ENCODE assay signal across 15 cellular contexts in the genomic region with DNA sequence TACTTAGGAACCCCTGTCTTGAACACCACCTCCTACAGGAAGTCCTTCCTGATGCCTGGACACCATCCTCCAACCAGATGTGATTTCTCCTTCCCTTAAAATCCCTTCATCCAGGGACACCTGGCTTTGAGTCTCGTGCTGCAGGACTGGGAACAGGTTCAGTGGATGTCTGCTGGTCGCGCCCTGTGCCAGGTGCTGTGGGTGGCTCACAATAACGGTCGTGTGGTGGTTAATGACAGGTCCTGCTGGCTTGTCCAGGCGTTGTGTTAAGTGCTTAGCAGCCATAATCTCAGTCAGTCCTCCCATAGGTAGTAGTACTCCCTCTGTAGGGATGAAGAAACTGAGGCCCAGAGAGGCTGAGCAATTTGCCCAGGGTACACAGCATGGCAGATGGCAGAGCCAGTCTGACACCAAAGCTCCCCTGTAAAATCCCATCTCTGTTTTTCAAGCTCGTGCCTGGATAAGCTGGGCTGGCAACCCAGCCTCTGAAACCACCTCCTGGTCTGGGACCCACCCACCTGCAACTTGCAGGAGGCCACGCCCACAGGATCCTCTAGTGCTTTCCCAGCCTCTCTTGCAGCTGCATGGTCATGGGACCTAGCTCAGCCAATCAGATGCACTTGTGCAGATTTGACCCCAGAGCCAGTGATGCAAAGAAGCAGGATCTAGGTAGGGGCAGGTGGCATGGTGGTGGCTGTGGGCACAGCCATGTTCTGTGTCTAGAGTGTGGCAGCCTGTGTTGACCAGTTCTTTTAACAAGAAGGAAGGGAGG.
DNase-seq lines count a peak whose midpoint lies in the region; ATAC-seq and TF ChIP-seq lines count a peak whose summit lies in the region.
"Had no signal": no experiment of that assay in that cellular context is flagged by ENCODE, and none has a peak within 500 bp of the region (broad histone marks: within the 10 kb centered on the region; RNA-seq: fewer than 3 reads in every experiment).

No MANE protein-coding gene starts in this region.

- H3K27me3 ChIP-seq in HCT116 (ENCODE audit: insufficient read depth, low read length) (no peaks in the 10 kb centered on the region), WERI-Rb-1 (ENCODE audit: insufficient read depth, low read depth, severe bottlenecking) (no peaks in the 10 kb centered on the region), tibial nerve (peaks cover 0 to 22% of the 10 kb centered on the region in 2 donors), testis (no peaks in the 10 kb centered on the region)

- BruUV-seq in HCT116 (replicated peaks; lab: Mats Ljungman, UMichigan), result no TSS peak

- H3K9me3 Mint-ChIP-seq in activated CD4-positive, alpha-beta T cell treated with anti-CD3 and anti-CD28 coated beads, Interleukin-2, amount 10 ng/mL, durations not matched to agents 7 days and 5 days, result peaks cover 8% of the 10 kb centered on the region

- H3K9ac ChIP-seq in HCT116 (ENCODE audit: low read length), result no peak overlapping the region

- no peak for DNase-seq in activated CD4-positive, alpha-beta T cell treated with anti-CD3 and anti-CD28 coated beads, Interleukin-2, amount 10 ng/mL, durations not matched to agents 7 days and 5 days
- DNase-seq in activated CD4-positive, alpha-beta T cell treated with anti-CD3 and anti-CD28 coated beads for 4 hours, result no peak
- DNase-seq in HCT116 (ENCODE audit: low read depth, low spot score) (peak; percentile 8), WERI-Rb-1 (peak; percentile 38), left colon (no peak), tibial nerve (ENCODE audit: low spot score in 2 of 2) (no peak), testis (no peak), NCI-H524 (lab: John Stamatoyannopoulos, UW) (no peak)
- DNase-seq: activated CD4-positive, alpha-beta T cell treated with anti-CD3 and anti-CD28 coated beads for 48 hours; aorta; Calu3; GF-D8; NCI-H2081 treated with DMSO at 0.1 percent for 48 hours; T-helper 9 cell had no signal

- no peak for TF ChIP-seq POLR2A in HCT116 (IDR thresholded peaks at IDR 0.05; ENCODE audit: borderline replicate concordance, extremely low read depth, insufficient read depth, insufficient read length)
- TF ChIP-seq POLR2A in tibial nerve (IDR thresholded peaks at IDR 0.05), result no peak
- TF ChIP-seq POLR2A in testis (IDR thresholded peaks at IDR 0.05), result no peak

- H3K4me2 ChIP-seq in HCT116 (ENCODE audit: low read length), result no peak overlapping the region

- no peaks in the 10 kb centered on the region for H3K79me2 ChIP-seq in HCT116 (ENCODE audit: insufficient read depth, low read length)

- WGBS in tibial nerve, 2 donors, result 73 to 85% methylated on average over 6 to 8 of the region's 8 CpGs
- 80 to 94% methylated on average over 7 to 8 of the region's 8 CpGs for WGBS in testis, 2 donors

- H2AFZ ChIP-seq in HCT116 (ENCODE audit: low read depth, low read length, poor library complexity, severe bottlenecking), result no peak overlapping the region

- H3K36me3 ChIP-seq in HCT116 (ENCODE audit: control insufficient read depth in 1 of 2, insufficient read depth in 2 of 2, low read length in 2 of 2) (no peaks in the 10 kb centered on the region), WERI-Rb-1 (no peaks in the 10 kb centered on the region), tibial nerve (no peaks in the 10 kb centered on the region), testis (ENCODE audit: low read depth, missing control alignments) (no peaks in the 10 kb centered on the region)

- no peaks in the 10 kb centered on the region for H3K9me2 ChIP-seq in HCT116 (ENCODE audit: insufficient read depth)

- peaks cover 9% of the 10 kb centered on the region for H3K36me3 Mint-ChIP-seq in activated CD4-positive, alpha-beta T cell treated with anti-CD3 and anti-CD28 coated beads, Interleukin-2, amount 10 ng/mL, durations not matched to agents 7 days and 5 days (ENCODE audit: low read depth)

- no peaks in the 10 kb centered on the region for H3K9me3 ChIP-seq in HCT116 (ENCODE audit: control insufficient read depth in 1 of 2, insufficient read depth in 1 of 2, low read depth in 1 of 2, low read length in 2 of 2)
- no peaks in the 10 kb centered on the region for H3K9me3 ChIP-seq in WERI-Rb-1 (ENCODE audit: severe bottlenecking)
- H3K9me3 ChIP-seq in tibial nerve, result no peaks in the 10 kb centered on the region
- H3K9me3 ChIP-seq in testis, result no peaks in the 10 kb centered on the region

- RAD21 ChIA-PET in HCT116 (lab: Charles Lee; ENCODE audit: low non-redundant PET in 1 of 2, low total read pairs in 2 of 2, uncharacterized antibody in 2 of 2, unreplicated experiment in 2 of 2), result no interaction called here

- H4K20me1 ChIP-seq in HCT116 (ENCODE audit: insufficient read depth), result no peaks in the 10 kb centered on the region

- H3K4me1 ChIP-seq in HCT116 (ENCODE audit: control insufficient read depth in 1 of 2, insufficient read depth in 2 of 2, low read length in 2 of 2) (peaks cover 15 to 17% of the 10 kb centered on the region in 2 experiments), tibial nerve (peaks cover 0 to 11% (median 3%) of the 10 kb centered on the region in 4 donors), testis (peaks cover 3% of the 10 kb centered on the region)

- H3K4me3 Mint-ChIP-seq in activated CD4-positive, alpha-beta T cell treated with anti-CD3 and anti-CD28 coated beads, Interleukin-2, amount 10 ng/mL, durations not matched to agents 7 days and 5 days, result no peak overlapping the region

- TF ChIP-seq EP300 in tibial nerve (IDR thresholded peaks at IDR 0.05), result no peak

- H3K4me3 ChIP-seq in HCT116 (replicated peaks in 1 of 2; ENCODE audit: low read depth in 1 of 2, low read length in 2 of 2) (no peak overlapping the region), WERI-Rb-1 (ENCODE audit: low read depth, low read length) (no peak overlapping the region), tibial nerve (no peak overlapping the region), testis (no peak overlapping the region)
- H3K4me3 ChIP-seq: lung had no signal

- CTCF ChIA-PET in activated CD4-positive, alpha-beta T cell treated with anti-CD3 and anti-CD28 coated beads, Interleukin-2, amount 10 ng/mL, durations not matched to agents 7 days and 5 days (lab: Charles Lee), result no interaction called here
- CTCF ChIA-PET in HCT116 (lab: Charles Lee), result no interaction called here

- H3K4me1 Mint-ChIP-seq in activated CD4-positive, alpha-beta T cell treated with anti-CD3 and anti-CD28 coated beads, Interleukin-2, amount 10 ng/mL, durations not matched to agents 7 days and 5 days, result peaks cover 5% of the 10 kb centered on the region

- no peak for TF ChIP-seq RAD21 in HCT116 (IDR thresholded peaks at IDR 0.05; ENCODE audit: low read depth)

- intact Hi-C loops in HCT116 (cut with micrococcal nuclease), result no loop called here
- intact Hi-C loops in left colon (cut with DNase I, micrococcal nuclease), result no loop called here
- intact Hi-C loops in testis (cut with DNase I; ENCODE audit: low total_unique reads), result no loop called here

- POLR2A ChIA-PET in activated CD4-positive, alpha-beta T cell treated with anti-CD3 and anti-CD28 coated beads, Interleukin-2, amount 10 ng/mL, durations not matched to agents 7 days and 5 days (lab: Charles Lee), result no interaction called here
- POLR2A ChIA-PET in HCT116 (lab: Charles Lee), result no interaction called here

- H3K27ac ChIP-seq in HCT116 (ENCODE audit: low read depth, low read length) (no peak overlapping the region), WERI-Rb-1 (no peak overlapping the region), tibial nerve (no peak overlapping the region), testis (no peak overlapping the region)

- H3K27me3 Mint-ChIP-seq in activated CD4-positive, alpha-beta T cell treated with anti-CD3 and anti-CD28 coated beads, Interleukin-2, amount 10 ng/mL, durations not matched to agents 7 days and 5 days, result peaks cover 7% of the 10 kb centered on the region

- H3K27ac Mint-ChIP-seq in activated CD4-positive, alpha-beta T cell treated with anti-CD3 and anti-CD28 coated beads, Interleukin-2, amount 10 ng/mL, durations not matched to agents 7 days and 5 days, result peak overlapping the region; percentile 77

- peak; percentile 35; the same call in 1 of the 2 replicates for ATAC-seq in HCT116
- peak; percentile 15 for ATAC-seq in left colon

- TF ChIP-seq CTCF in HCT116 (IDR thresholded peaks at IDR 0.05 in 2 of 3, conservative IDR thresholded peaks at IDR 0.05 in 1 of 3; ENCODE audit: borderline replicate concordance in 1 of 3, insufficient read depth in 1 of 3, low read depth in 2 of 3, low read length in 2 of 3), result no peak
- no peak for TF ChIP-seq CTCF in WERI-Rb-1 (IDR thresholded peaks at IDR 0.05; ENCODE audit: low read depth, low read length)
- no peak for TF ChIP-seq CTCF in tibial nerve (IDR thresholded peaks at IDR 0.05)
- no peak for TF ChIP-seq CTCF in testis (IDR thresholded peaks at IDR 0.05)

TF ChIP-seq in HCT116, 20 proteins besides CTCF, POLR2A, EP300 and RAD21 (continues in another document):
- TF ChIP-seq CBX3 (IDR thresholded peaks at IDR 0.05; ENCODE audit: low read depth) (no peak), SIN3A (IDR thresholded peaks at IDR 0.05; ENCODE audit: low read depth) (no peak), YY1 (IDR thresholded peaks at IDR 0.05; ENCODE audit: extremely low read depth, insufficient replicate concordance, low read depth, low read length) (no peak), ZFX (IDR thresholded peaks at IDR 0.05) (no peak), TCF7L2 (IDR thresholded peaks at IDR 0.05; ENCODE audit: borderline replicate concordance, extremely low read depth, insufficient read depth, insufficient read length) (no peak)
- TF ChIP-seq, protein P1, sequence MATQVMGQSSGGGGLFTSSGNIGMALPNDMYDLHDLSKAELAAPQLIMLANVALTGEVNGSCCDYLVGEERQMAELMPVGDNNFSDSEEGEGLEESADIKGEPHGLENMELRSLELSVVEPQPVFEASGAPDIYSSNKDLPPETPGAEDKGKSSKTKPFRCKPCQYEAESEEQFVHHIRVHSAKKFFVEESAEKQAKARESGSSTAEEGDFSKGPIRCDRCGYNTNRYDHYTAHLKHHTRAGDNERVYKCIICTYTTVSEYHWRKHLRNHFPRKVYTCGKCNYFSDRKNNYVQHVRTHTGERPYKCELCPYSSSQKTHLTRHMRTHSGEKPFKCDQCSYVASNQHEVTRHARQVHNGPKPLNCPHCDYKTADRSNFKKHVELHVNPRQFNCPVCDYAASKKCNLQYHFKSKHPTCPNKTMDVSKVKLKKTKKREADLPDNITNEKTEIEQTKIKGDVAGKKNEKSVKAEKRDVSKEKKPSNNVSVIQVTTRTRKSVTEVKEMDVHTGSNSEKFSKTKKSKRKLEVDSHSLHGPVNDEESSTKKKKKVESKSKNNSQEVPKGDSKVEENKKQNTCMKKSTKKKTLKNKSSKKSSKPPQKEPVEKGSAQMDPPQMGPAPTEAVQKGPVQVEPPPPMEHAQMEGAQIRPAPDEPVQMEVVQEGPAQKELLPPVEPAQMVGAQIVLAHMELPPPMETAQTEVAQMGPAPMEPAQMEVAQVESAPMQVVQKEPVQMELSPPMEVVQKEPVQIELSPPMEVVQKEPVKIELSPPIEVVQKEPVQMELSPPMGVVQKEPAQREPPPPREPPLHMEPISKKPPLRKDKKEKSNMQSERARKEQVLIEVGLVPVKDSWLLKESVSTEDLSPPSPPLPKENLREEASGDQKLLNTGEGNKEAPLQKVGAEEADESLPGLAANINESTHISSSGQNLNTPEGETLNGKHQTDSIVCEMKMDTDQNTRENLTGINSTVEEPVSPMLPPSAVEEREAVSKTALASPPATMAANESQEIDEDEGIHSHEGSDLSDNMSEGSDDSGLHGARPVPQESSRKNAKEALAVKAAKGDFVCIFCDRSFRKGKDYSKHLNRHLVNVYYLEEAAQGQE (IDR thresholded peaks at IDR 0.05; ENCODE audit: low read depth), result no peak

Comparison
In these comparisons a context has a peak if more than half of its experiments do, and no peak if none do; other contexts are left out.
1. DNase-seq: peak in HCT116 (single experiment) and WERI-Rb-1 (single experiment); none in activated CD4-positive, alpha-beta T cell treated with anti-CD3 and anti-CD28 coated beads, Interleukin-2, amount 10 ng/mL, durations not matched to agents 7 days and 5 days (single experiment), activated CD4-positive, alpha-beta T cell treated with anti-CD3 and anti-CD28 coated beads for 4 hours (0 of 2), left colon (0 of 2), tibial nerve (0 of 2), testis (single experiment) and NCI-H524 (0 of 2).